1 cellular context compared by ENCODE assay signal in the genomic region with DNA sequence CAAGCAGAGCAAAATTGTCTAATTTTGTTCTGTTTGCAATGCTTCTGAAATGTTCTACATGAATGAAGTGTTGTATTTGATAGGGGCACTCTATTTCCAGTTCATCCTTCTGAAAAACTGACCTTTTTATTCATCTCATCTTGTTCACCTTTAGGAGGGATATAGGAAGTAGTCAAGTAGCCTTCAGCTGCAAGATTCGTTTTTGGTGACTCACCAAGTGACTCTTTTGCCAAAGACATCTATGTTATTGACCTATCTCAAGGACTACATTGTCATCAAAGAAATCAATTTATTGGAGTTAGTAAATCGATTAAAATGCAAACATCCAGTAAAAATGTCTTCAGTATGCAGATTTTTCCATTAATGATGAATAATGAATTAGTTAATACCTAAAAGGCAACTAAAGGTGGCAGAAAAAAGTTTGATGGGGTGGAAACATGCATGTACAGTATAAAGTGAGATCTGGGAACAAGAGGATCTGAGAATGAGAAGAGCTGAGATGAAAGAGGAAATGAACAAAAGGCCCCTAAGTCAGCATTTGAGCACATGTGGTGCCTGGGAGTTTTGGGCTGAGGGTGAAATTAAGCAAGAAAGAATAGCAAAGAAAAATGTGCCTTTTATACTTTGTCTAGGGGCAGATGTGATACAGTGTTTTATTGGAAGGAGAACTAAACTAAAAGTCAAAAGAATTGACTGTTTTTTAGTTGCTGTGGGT.
TF ChIP-seq lines count a peak whose summit lies in the region.

No MANE protein-coding gene starts in this region.

TF ChIP-seq in GM12878, 131 proteins besides CTCF, POLR2A, EP300 and RAD21:
- no peak for TF ChIP-seq ZBTB40 (IDR thresholded peaks at IDR 0.05; ENCODE audit: borderline replicate concordance)
- TF ChIP-seq IKZF1 (conservative IDR thresholded peaks at IDR 0.05): 0 out of 2 replicates have a peak, but pooled peaks have one; percentile 14
- peak; percentile 60; the same call in 1 of the 2 replicates for TF ChIP-seq SPI1 (IDR thresholded peaks at IDR 0.05; ENCODE audit: borderline replicate concordance, insufficient read depth, low read depth, low read length)
- no peak for TF ChIP-seq BCL3 (IDR thresholded peaks at IDR 0.05; ENCODE audit: borderline replicate concordance, insufficient read depth, low read depth, low read length, poor library complexity, severe bottlenecking)
